Comparison of ENCODE assay signal across 24 cellular contexts in the genomic region with DNA sequence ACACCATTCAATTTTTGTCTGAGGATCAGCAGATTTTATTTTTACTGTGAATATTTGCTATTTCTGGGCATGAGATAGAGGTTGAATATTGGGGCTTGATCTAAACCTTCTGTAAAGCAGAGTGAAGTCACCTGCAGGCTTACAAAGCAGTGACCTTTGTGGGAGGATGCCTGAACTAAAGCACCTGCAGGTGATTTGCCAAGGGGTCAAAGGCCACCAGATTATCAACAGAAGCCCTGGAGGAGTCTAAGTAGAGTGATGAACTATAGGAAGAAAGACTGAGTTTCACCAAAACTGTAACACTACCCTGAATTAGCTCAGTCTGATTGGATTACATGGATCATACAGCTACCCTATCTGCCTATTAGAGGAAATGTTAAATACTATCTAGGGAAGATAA.
"Had no signal": no experiment of that assay in that cellular context is flagged by ENCODE, and none has a peak within 500 bp of the region (broad histone marks: within the 10 kb centered on the region; RNA-seq: fewer than 3 reads in every experiment).

No MANE protein-coding gene starts in this region.

- DNase-seq: cortex of kidney; effector memory CD8-positive, alpha-beta T cell; erythroblast; esophagus squamous epithelium; foreskin melanocyte; glutamatergic neuron; heart right ventricle; hippocampal formation; left cardiac atrium; left ventricle myocardium inferior; lower lobe of right lung; naive thymus-derived CD8-positive, alpha-beta T cell; stimulated activated CD4-positive, alpha-beta T cell treated with anti-CD3 and anti-CD28 coated beads, Interleukin-2, amount 100 ng/mL, for 24 hours; stimulated activated CD4-positive, alpha-beta T cell treated with anti-CD3 and anti-CD28 coated beads, Interleukin-4, amount 100 ng/mL, for 24 hours; stimulated activated naive CD4-positive, alpha-beta T cell treated with Interleukin-2 at 50 U/mL for 16 hours; stomach; thyroid gland; trophoblast cell had no signal

- H3K79me2 ChIP-seq: parathyroid adenoma had no signal

- H3K9ac ChIP-seq: parathyroid adenoma had no signal

- ATAC-seq: effector memory CD8-positive, alpha-beta T cell; heart right ventricle; left cardiac atrium; lower lobe of right lung; naive thymus-derived CD8-positive, alpha-beta T cell; sciatic nerve; stimulated activated effector memory CD8-positive, alpha-beta T cell treated with anti-CD3 and anti-CD28 coated beads, Interleukin-12 subunit alpha, Interleukin-12 subunit beta, amount 100 ng/mL, for 72 hours had no signal

- H3K27ac Mint-ChIP-seq: effector memory CD8-positive, alpha-beta T cell; naive thymus-derived CD8-positive, alpha-beta T cell; progenitor cell of endocrine pancreas; stimulated activated effector memory CD8-positive, alpha-beta T cell treated with anti-CD3 and anti-CD28 coated beads, Interleukin-12 subunit alpha, Interleukin-12 subunit beta, amount 100 ng/mL, for 72 hours had no signal

- H3K4me1 ChIP-seq: heart right ventricle, left ventricle myocardium inferior, lower lobe of right lung, parathyroid adenoma, thyroid gland had no signal

- H3K9me3 Mint-ChIP-seq: effector memory CD8-positive, alpha-beta T cell; naive thymus-derived CD8-positive, alpha-beta T cell; stimulated activated effector memory CD8-positive, alpha-beta T cell treated with anti-CD3 and anti-CD28 coated beads, Interleukin-12 subunit alpha, Interleukin-12 subunit beta, amount 100 ng/mL, for 72 hours had no signal

- H3K4me1 Mint-ChIP-seq: naive thymus-derived CD8-positive, alpha-beta T cell; stimulated activated effector memory CD8-positive, alpha-beta T cell treated with anti-CD3 and anti-CD28 coated beads, Interleukin-12 subunit alpha, Interleukin-12 subunit beta, amount 100 ng/mL, for 72 hours had no signal

- H3K4me3 ChIP-seq: esophagus squamous epithelium, heart right ventricle, left ventricle myocardium inferior, lower lobe of right lung, stomach, thyroid gland, vagina had no signal

- H3K27me3 ChIP-seq: esophagus squamous epithelium, heart right ventricle, neutrophil, stomach, thyroid gland, vagina had no signal

- H3K4me3 Mint-ChIP-seq: effector memory CD8-positive, alpha-beta T cell; naive thymus-derived CD8-positive, alpha-beta T cell; stimulated activated effector memory CD8-positive, alpha-beta T cell treated with anti-CD3 and anti-CD28 coated beads, Interleukin-12 subunit alpha, Interleukin-12 subunit beta, amount 100 ng/mL, for 72 hours had no signal

- H2AFZ ChIP-seq: parathyroid adenoma had no signal

- H3K27me3 Mint-ChIP-seq: progenitor cell of endocrine pancreas had no signal

- H3K36me3 ChIP-seq: esophagus squamous epithelium, heart right ventricle, left ventricle myocardium inferior, lower lobe of right lung, neutrophil, stomach, thyroid gland, vagina had no signal

- H3K9me3 ChIP-seq: esophagus squamous epithelium, heart right ventricle, left ventricle myocardium inferior, lower lobe of right lung, neutrophil, stomach, thyroid gland, vagina had no signal

- H3K27ac ChIP-seq: esophagus squamous epithelium, heart right ventricle, left ventricle myocardium inferior, lower lobe of right lung, neutrophil, parathyroid adenoma, stomach, thyroid gland, vagina had no signal

- H3K36me3 Mint-ChIP-seq: naive thymus-derived CD8-positive, alpha-beta T cell; stimulated activated effector memory CD8-positive, alpha-beta T cell treated with anti-CD3 and anti-CD28 coated beads, Interleukin-12 subunit alpha, Interleukin-12 subunit beta, amount 100 ng/mL, for 72 hours had no signal
